Comparison of ENCODE assay signal across 1 cellular context in the genomic region with DNA sequence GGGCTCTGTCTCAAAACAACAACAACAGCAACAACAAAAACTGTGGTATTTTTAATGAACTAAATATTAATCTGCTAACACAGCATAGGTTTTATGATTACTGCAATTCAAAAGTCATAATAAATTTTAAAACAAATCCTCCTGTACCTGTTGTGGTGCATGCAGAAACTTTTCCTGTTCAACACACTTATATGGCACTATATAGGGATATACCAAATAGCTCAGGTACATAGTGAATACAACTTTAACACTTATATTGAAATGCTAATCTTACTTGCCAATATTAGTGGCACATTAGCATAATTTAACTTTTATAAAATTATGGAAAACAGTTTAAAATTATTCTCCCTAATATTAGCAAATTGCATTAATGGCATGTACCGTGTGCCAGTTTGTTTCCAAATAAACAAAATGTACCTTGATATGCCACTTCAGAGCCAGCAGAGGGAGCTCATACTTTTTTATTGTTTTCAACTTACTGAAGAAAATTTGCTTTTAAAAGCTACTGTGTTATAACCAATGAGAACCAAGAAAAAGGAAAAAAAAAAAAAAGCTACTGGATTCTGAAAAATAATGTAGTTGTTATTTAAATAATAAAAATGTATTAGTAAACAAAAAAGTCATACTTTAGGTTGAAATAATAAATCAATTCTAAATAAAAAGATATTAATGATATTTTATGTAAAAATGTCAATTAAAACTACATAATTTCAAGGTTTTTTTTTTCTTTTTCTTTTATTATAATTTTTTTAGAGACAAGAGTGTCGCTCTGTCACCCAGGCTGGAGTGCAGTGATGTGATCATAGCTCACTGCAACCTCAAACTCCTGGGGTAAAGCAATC.
TF ChIP-seq lines count a peak whose summit lies in the region.

No MANE protein-coding gene starts in this region.

TF ChIP-seq in SK-N-SH, 30 proteins besides CTCF, POLR2A, EP300 and RAD21:
- TF ChIP-seq, protein P1, sequence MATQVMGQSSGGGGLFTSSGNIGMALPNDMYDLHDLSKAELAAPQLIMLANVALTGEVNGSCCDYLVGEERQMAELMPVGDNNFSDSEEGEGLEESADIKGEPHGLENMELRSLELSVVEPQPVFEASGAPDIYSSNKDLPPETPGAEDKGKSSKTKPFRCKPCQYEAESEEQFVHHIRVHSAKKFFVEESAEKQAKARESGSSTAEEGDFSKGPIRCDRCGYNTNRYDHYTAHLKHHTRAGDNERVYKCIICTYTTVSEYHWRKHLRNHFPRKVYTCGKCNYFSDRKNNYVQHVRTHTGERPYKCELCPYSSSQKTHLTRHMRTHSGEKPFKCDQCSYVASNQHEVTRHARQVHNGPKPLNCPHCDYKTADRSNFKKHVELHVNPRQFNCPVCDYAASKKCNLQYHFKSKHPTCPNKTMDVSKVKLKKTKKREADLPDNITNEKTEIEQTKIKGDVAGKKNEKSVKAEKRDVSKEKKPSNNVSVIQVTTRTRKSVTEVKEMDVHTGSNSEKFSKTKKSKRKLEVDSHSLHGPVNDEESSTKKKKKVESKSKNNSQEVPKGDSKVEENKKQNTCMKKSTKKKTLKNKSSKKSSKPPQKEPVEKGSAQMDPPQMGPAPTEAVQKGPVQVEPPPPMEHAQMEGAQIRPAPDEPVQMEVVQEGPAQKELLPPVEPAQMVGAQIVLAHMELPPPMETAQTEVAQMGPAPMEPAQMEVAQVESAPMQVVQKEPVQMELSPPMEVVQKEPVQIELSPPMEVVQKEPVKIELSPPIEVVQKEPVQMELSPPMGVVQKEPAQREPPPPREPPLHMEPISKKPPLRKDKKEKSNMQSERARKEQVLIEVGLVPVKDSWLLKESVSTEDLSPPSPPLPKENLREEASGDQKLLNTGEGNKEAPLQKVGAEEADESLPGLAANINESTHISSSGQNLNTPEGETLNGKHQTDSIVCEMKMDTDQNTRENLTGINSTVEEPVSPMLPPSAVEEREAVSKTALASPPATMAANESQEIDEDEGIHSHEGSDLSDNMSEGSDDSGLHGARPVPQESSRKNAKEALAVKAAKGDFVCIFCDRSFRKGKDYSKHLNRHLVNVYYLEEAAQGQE (IDR thresholded peaks at IDR 0.05; ENCODE audit: low read depth, low read length) = no peak
- TF ChIP-seq SMC3 (IDR thresholded peaks at IDR 0.05; ENCODE audit: low read depth, low read length) = peak; percentile 74
